28 cellular contexts compared by ENCODE assay signal in the genomic region with DNA sequence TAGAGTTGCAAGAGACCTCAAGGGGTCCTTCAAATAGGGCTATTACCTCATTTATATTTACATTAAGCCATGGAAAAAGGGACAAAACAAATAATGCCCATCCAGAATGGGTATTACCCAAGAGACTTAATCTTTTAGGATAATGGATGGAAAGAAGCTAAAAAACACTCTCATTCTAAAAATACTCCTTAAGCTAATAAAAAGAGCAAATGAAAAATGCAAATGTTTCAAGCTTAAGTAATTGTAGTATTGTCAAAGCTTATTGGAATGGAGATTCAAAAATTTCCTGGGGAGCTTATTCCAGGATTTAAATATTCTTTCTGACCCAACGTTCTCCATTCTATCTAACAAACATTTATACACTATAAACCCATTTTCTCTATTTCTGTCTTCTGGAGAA.
"Had no signal": no experiment of that assay in that cellular context is flagged by ENCODE, and none has a peak within 500 bp of the region (broad histone marks: within the 10 kb centered on the region; RNA-seq: fewer than 3 reads in every experiment).

No MANE protein-coding gene starts in this region.

- H3K27ac ChIP-seq: colonic mucosa, coronary artery, dorsolateral prefrontal cortex, epithelial cell of prostate, esophagus muscularis mucosa, esophagus squamous epithelium, foreskin keratinocyte, gastrocnemius medialis, gastroesophageal sphincter, heart left ventricle, heart right ventricle had no signal

- H3K36me3 ChIP-seq: colonic mucosa, esophagus muscularis mucosa, esophagus squamous epithelium, gastrocnemius medialis, gastroesophageal sphincter, heart left ventricle, heart right ventricle had no signal

- H3K4me3 Mint-ChIP-seq: dendritic cell treated with granulocyte-macrophage colony-stimulating factor and Interleukin-4, amounts not matched to agents 40 ng/mL and 50 ng/mL, for 4 days; effector memory CD8-positive, alpha-beta T cell; endodermal cell had no signal

- H3K27me3 Mint-ChIP-seq: dendritic cell treated with granulocyte-macrophage colony-stimulating factor and Interleukin-4, amounts not matched to agents 40 ng/mL and 50 ng/mL, for 4 days; effector memory CD8-positive, alpha-beta T cell had no signal

- FAIRE-seq: endometrium, endothelial cell of umbilical vein, frontal cortex had no signal

- DNase-seq: colonic mucosa; cortex of kidney; dermis blood vessel endothelial cell; dorsolateral prefrontal cortex; effector CD4-positive, alpha-beta T cell; effector CD8-positive, alpha-beta T cell; effector memory CD4-positive, alpha-beta T cell; effector memory CD8-positive, alpha-beta T cell; endodermal cell; erythroblast; esophagus squamous epithelium; foreskin fibroblast; foreskin keratinocyte; foreskin melanocyte; gastrocnemius medialis; glutamatergic neuron; head of caudate nucleus; heart left ventricle; heart right ventricle had no signal

- H3K9me3 ChIP-seq: colonic mucosa, esophagus muscularis mucosa, esophagus squamous epithelium, gastrocnemius medialis, gastroesophageal sphincter had no signal

- H3K27me3 ChIP-seq: colonic mucosa, esophagus muscularis mucosa, esophagus squamous epithelium, foreskin keratinocyte, gastrocnemius medialis, gastroesophageal sphincter, heart left ventricle, heart right ventricle had no signal

- H3K4me3 ChIP-seq: colonic mucosa, coronary artery, dorsolateral prefrontal cortex, esophagus muscularis mucosa, esophagus squamous epithelium, gastrocnemius medialis, gastroesophageal sphincter, heart left ventricle, heart right ventricle had no signal

- H3K4me1 Mint-ChIP-seq: endodermal cell had no signal

- H3K4me1 ChIP-seq: colonic mucosa, esophagus muscularis mucosa, esophagus squamous epithelium, foreskin keratinocyte, gastrocnemius medialis, gastroesophageal sphincter, heart left ventricle, heart right ventricle had no signal

- ATAC-seq: effector memory CD8-positive, alpha-beta T cell; esophagus mucosa; foreskin keratinocyte; gastrocnemius medialis; gastroesophageal sphincter; heart left ventricle; heart right ventricle had no signal

- H3K27ac Mint-ChIP-seq: dendritic cell treated with granulocyte-macrophage colony-stimulating factor and Interleukin-4, amounts not matched to agents 40 ng/mL and 50 ng/mL, for 4 days; effector memory CD8-positive, alpha-beta T cell; endodermal cell had no signal
